ENCODE assay signal across 16 cellular contexts in the genomic region with DNA sequence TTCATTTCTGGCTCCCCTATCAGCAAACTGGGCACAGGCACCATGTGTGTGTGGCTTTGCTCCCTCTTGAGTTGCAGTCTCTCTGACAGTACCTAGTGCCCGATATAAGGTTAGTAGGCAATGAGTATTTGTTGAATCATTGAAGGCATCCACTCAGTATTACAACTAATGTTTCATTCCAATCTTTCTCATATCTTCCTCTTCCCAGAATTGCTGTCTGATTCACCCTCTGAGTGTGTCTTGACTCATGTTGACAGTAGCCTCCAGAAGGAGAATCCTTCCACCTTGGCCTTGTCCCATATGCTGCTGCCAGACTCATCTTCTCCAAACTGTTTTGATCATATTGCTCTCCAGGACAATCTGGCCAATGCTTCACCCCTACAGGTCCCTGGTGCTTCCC.
A peak's percentile ranks its signal among the peaks of the same experiment; 100 is the strongest.
DNase-seq lines count a peak whose midpoint lies in the region; ATAC-seq, FAIRE-seq and TF ChIP-seq lines count a peak whose summit lies in the region.
"Had no signal": no experiment of that assay in that cellular context is flagged by ENCODE, and none has a peak within 500 bp of the region (broad histone marks: within the 10 kb centered on the region; RNA-seq: fewer than 3 reads in every experiment).

No MANE protein-coding gene starts in this region.

- H3K27ac ChIP-seq in mammary epithelial cell (ENCODE audit: insufficient read depth, low read depth, low read length): no peak overlapping the region
- H3K27ac ChIP-seq: 22Rv1, stomach, VCaP had no signal

- peak overlapping the region; percentile 4 for H3K27ac Mint-ChIP-seq in MCF 10A (ENCODE audit: low read depth, unreplicated experiment)
- H3K27ac Mint-ChIP-seq: activated CD8-positive, alpha-beta T cell treated with anti-CD3 and anti-CD28 coated beads, Interleukin-2, amount 10 ng/mL, durations not matched to agents 7 days and 5 days; memory B cell had no signal

- H3K9ac ChIP-seq in mammary epithelial cell (ENCODE audit: insufficient read depth, low read length): no peak overlapping the region

- no peak overlapping the region for H3K4me3 Mint-ChIP-seq in MCF 10A (ENCODE audit: unreplicated experiment)
- H3K4me3 Mint-ChIP-seq: activated CD8-positive, alpha-beta T cell treated with anti-CD3 and anti-CD28 coated beads, Interleukin-2, amount 10 ng/mL, durations not matched to agents 7 days and 5 days; memory B cell had no signal

- H3K9me3 ChIP-seq in mammary epithelial cell (replicated peaks; ENCODE audit: insufficient read depth, low read length): peaks cover 4% of the 10 kb centered on the region

- no peaks in the 10 kb centered on the region for H4K20me1 ChIP-seq in mammary epithelial cell (ENCODE audit: insufficient read depth, low read length)

- H3K79me2 ChIP-seq in mammary epithelial cell (ENCODE audit: insufficient read depth, low read length): no peaks in the 10 kb centered on the region

- H3K27me3 ChIP-seq in mammary epithelial cell (ENCODE audit: insufficient read depth, low read length): no peaks in the 10 kb centered on the region
- H3K27me3 ChIP-seq: stomach had no signal

- H3K4me3 ChIP-seq in mammary epithelial cell (replicated peaks in 1 of 3; ENCODE audit: insufficient read depth in 1 of 3, low read depth in 2 of 3, low read length in 3 of 3) (no peak overlapping the region), fibroblast of pulmonary artery (replicated peaks; ENCODE audit: low read depth, low read length) (no peak overlapping the region)
- H3K4me3 ChIP-seq: stomach had no signal

- in situ Hi-C loops in mammary epithelial cell (cut with MboI; ENCODE audit: low sequenced_read_pairs in 2 of 2) (no loop called here), GM13977 (cut with MboI; ENCODE audit: low pct_unique_long_range_greater_than_20kb, low sequenced_read_pairs, unreplicated experiment) (no loop called here)

- FAIRE-seq in urothelium cell line (lab: Jason Lieb, UNC): peak; percentile 44
- FAIRE-seq: GM19239 had no signal

- H2AFZ ChIP-seq in mammary epithelial cell (ENCODE audit: low read depth, low read length): no peak overlapping the region

- dilution Hi-C loops in mammary epithelial cell (cut with HindIII; ENCODE audit: low sequenced_read_pairs): no loop called here

- peaks cover 7% of the 10 kb centered on the region for H3K9me3 Mint-ChIP-seq in MCF 10A (ENCODE audit: unreplicated experiment)

- H3K36me3 ChIP-seq in mammary epithelial cell (ENCODE audit: insufficient read depth, low read length): no peaks in the 10 kb centered on the region
- H3K36me3 ChIP-seq: stomach had no signal

- TF ChIP-seq CTCF in MCF 10A (IDR thresholded peaks at IDR 0.05; ENCODE audit: unreplicated experiment): no peak
- no peak for TF ChIP-seq CTCF in mammary epithelial cell (conservative IDR thresholded peaks at IDR 0.05 in 1 of 2, IDR thresholded peaks at IDR 0.05 in 1 of 2; ENCODE audit: extremely low read depth in 1 of 2, insufficient read depth in 1 of 2, low read depth in 1 of 2, low read length in 2 of 2)
- TF ChIP-seq CTCF in fibroblast of pulmonary artery (IDR thresholded peaks at IDR 0.05; ENCODE audit: low read length, missing control alignments): no peak
- TF ChIP-seq CTCF in GM13977 (IDR thresholded peaks at IDR 0.05; ENCODE audit: extremely low read depth, insufficient read depth, missing control alignments): no peak

- no peak overlapping the region for H3K4me2 ChIP-seq in mammary epithelial cell (ENCODE audit: insufficient read depth, low read depth, low read length)

- no peaks in the 10 kb centered on the region for H3K36me3 Mint-ChIP-seq in MCF 10A (ENCODE audit: insufficient read depth, unreplicated experiment)
- H3K36me3 Mint-ChIP-seq: memory B cell had no signal

- peak; percentile 81 for DNase-seq in MCF 10A (ENCODE audit: unreplicated experiment)
- no peak for DNase-seq in mammary epithelial cell
- DNase-seq in T1000 (lab: John Stamatoyannopoulos, UW): peak; percentile 42
- peak; percentile 49 for DNase-seq in fibroblast of pulmonary artery (ENCODE audit: low read depth)
- peak; percentile 46 for DNase-seq in urothelium cell line (ENCODE audit: low spot score)
- no peak for DNase-seq in GM13977 (ENCODE audit: low spot score)
- DNase-seq: activated CD8-positive, alpha-beta T cell treated with anti-CD3 and anti-CD28 coated beads, Interleukin-2, amount 10 ng/mL, durations not matched to agents 7 days and 5 days; COR-L47; MV-4-11; stomach had no signal

- ATAC-seq in GM18909 (IDR thresholded peaks at IDR 0.05; ENCODE audit: poor library complexity, unreplicated experiment) (no peak), GM19023 (IDR thresholded peaks at IDR 0.05; ENCODE audit: unreplicated experiment) (no peak)
- ATAC-seq: activated CD8-positive, alpha-beta T cell treated with anti-CD3 and anti-CD28 coated beads, Interleukin-2, amount 10 ng/mL, durations not matched to agents 7 days and 5 days had no signal

- intact Hi-C loops in MCF 10A (cut with micrococcal nuclease): no loop called here
- intact Hi-C loops in mammary epithelial cell (cut with micrococcal nuclease): no loop called here

- no peaks in the 10 kb centered on the region for H3K27me3 Mint-ChIP-seq in MCF 10A (ENCODE audit: insufficient read depth, unreplicated experiment)
- H3K27me3 Mint-ChIP-seq: memory B cell had no signal

- CTCF ChIA-PET in MCF 10A (lab: Yijun Ruan, JAX): interaction anchor here (0.6 kb wide), 1 partner anchor 15 kb away, joined by 4 read pairs; no protein-coding TSS in a partner anchor
- CTCF ChIA-PET in mammary epithelial cell (lab: Charles Lee; ENCODE audit: low non-redundant PET): no interaction called here

- POLR2A ChIA-PET in MCF 10A (lab: Yijun Ruan, JAX): no interaction called here

- no TSS peak for BruUV-seq in MCF 10A (replicated peaks; lab: Mats Ljungman, UMichigan)
- no TSS peak for BruUV-seq in mammary epithelial cell (replicated peaks; lab: Mats Ljungman, UMichigan)

- WGBS in mammary epithelial cell (ENCODE audit: low coverage, missing lambda C conversion rate): 60% methylated on average over 1 of the region's 1 CpG

- H3K4me1 ChIP-seq in mammary epithelial cell (ENCODE audit: insufficient read depth, low read length): no peaks in the 10 kb centered on the region
- H3K4me1 ChIP-seq: stomach had no signal

- H3K4me1 Mint-ChIP-seq in MCF 10A (ENCODE audit: insufficient read depth, unreplicated experiment): peaks cover 9% of the 10 kb centered on the region
- H3K4me1 Mint-ChIP-seq: memory B cell had no signal

Comparison
In these comparisons a context has a peak if more than half of its experiments do, and no peak if none do; other contexts are left out.
1. DNase-seq: peak in MCF 10A (single experiment), T1000 (single experiment), fibroblast of pulmonary artery (single experiment) and urothelium cell line (single experiment); none in mammary epithelial cell (single experiment) and GM13977 (single experiment).